Comparison of ENCODE assay signal across 20 cellular contexts in genomic region chr3:150096700-150097587, GRCh38.
DNase-seq lines count a peak whose midpoint lies in the region; ATAC-seq and TF ChIP-seq lines count a peak whose summit lies in the region.
"Had no signal": no experiment of that assay in that cellular context is flagged by ENCODE, and none has a peak within 500 bp of the region (broad histone marks: within the 10 kb centered on the region; RNA-seq: fewer than 3 reads in every experiment).

No MANE protein-coding gene starts in this region.

- H3K4me2 ChIP-seq in osteoblast (ENCODE audit: insufficient read depth, low read length), result peak overlapping the region; percentile 29

- WGBS in ectodermal cell, 2 experiments, result 16 to 41% methylated on average over 2 to 3 of the region's 3 CpGs

- H3K4me3 ChIP-seq in ectodermal cell (ENCODE audit: insufficient read depth, low read depth, low read length) (no peak overlapping the region), osteoblast (ENCODE audit: insufficient read depth, low read length) (no peak overlapping the region)
- H3K4me3 ChIP-seq: mucosa of descending colon had no signal

- H3K27me3 ChIP-seq in ectodermal cell (ENCODE audit: control insufficient read depth, insufficient read depth, low read length, poor library complexity, severe bottlenecking) (no peaks in the 10 kb centered on the region), osteoblast (ENCODE audit: insufficient read depth, low read length) (no peaks in the 10 kb centered on the region)

- no peaks in the 10 kb centered on the region for H3K36me3 ChIP-seq in ectodermal cell (ENCODE audit: control insufficient read depth, insufficient read depth, low read length)
- no peaks in the 10 kb centered on the region for H3K36me3 ChIP-seq in osteoblast (ENCODE audit: insufficient read depth, low read length)

- H2AFZ ChIP-seq in osteoblast (ENCODE audit: low read length), result no peak overlapping the region

- H3K9me3 ChIP-seq in ectodermal cell (ENCODE audit: control insufficient read depth, low read length), result peaks cover 3% of the 10 kb centered on the region
- no peaks in the 10 kb centered on the region for H3K9me3 ChIP-seq in osteoblast (ENCODE audit: low read depth, low read length)
- H3K9me3 ChIP-seq: mucosa of descending colon had no signal

- ATAC-seq in GM21786 (IDR thresholded peaks at IDR 0.05; ENCODE audit: unreplicated experiment) (peak; percentile 9), HG03439 (IDR thresholded peaks at IDR 0.05; ENCODE audit: unreplicated experiment) (peak; percentile 5), HG02885 (IDR thresholded peaks at IDR 0.05; ENCODE audit: poor library complexity, unreplicated experiment) (no peak)
- ATAC-seq: mucosa of descending colon had no signal

- TF ChIP-seq CTCF in osteoblast (IDR thresholded peaks at IDR 0.05; ENCODE audit: extremely low read depth, low read depth, low read length), result no peak

- no peaks in the 10 kb centered on the region for H3K79me2 ChIP-seq in osteoblast (ENCODE audit: insufficient read depth, low read length)

- no peaks in the 10 kb centered on the region for H4K20me1 ChIP-seq in osteoblast (ENCODE audit: insufficient read depth, low read length)

- DNase-seq in osteoblast (ENCODE audit: insufficient read length, low spot score, missing footprints) (no peak), D341Med (ENCODE audit: low spot score) (no peak)
- DNase-seq in stimulated activated CD4-positive, alpha-beta T cell treated with anti-CD3 and anti-CD28 coated beads, Interleukin-4, amount 100 ng/mL, for 1 hour, result no peak
- no peak for DNase-seq in activated naive CD4-positive, alpha-beta T cell treated with anti-CD3 and anti-CD28 coated beads, Interleukin-2, amount 50 U/mL, for 16 hours
- DNase-seq: activated CD4-positive, alpha-beta memory T cell treated with anti-CD3 and anti-CD28 coated beads, Interleukin-2, amount 10 ng/mL, durations not matched to agents 7 days and 5 days; activated naive CD4-positive, alpha-beta T cell treated with anti-CD3 and anti-CD28 coated beads for 36 hours; DND-41; effector CD4-positive, alpha-beta T cell; islet precursor cell; mucosa of descending colon; MV-4-11; NCI-H2107; NK-92 treated with Interleukin-12 subunit alpha and Interleukin-12 subunit beta, amount 100 ng/mL, for 24 hours; posterior cingulate gyrus; SHP77 treated with DMSO at 0.1 percent for 48 hours; stimulated activated CD4-positive, alpha-beta T cell treated with anti-CD3 and anti-CD28 coated beads, Interleukin-12 subunit alpha, Interleukin-12 subunit beta, amount 100 ng/mL, for 4 hours had no signal

- peak overlapping the region; percentile 73 for H3K27ac ChIP-seq in ectodermal cell (ENCODE audit: insufficient read depth, low read depth, low read length, poor library complexity, severe bottlenecking)
- no peak overlapping the region for H3K27ac ChIP-seq in osteoblast (ENCODE audit: low read depth, low read length)

- H3K4me1 ChIP-seq in ectodermal cell (ENCODE audit: control insufficient read depth, insufficient read depth, low read length) (peaks cover 15% of the 10 kb centered on the region), osteoblast (ENCODE audit: insufficient read depth, low read length) (peaks cover 30% of the 10 kb centered on the region)
